ENCODE assay signal across 21 cellular contexts in the genomic region with DNA sequence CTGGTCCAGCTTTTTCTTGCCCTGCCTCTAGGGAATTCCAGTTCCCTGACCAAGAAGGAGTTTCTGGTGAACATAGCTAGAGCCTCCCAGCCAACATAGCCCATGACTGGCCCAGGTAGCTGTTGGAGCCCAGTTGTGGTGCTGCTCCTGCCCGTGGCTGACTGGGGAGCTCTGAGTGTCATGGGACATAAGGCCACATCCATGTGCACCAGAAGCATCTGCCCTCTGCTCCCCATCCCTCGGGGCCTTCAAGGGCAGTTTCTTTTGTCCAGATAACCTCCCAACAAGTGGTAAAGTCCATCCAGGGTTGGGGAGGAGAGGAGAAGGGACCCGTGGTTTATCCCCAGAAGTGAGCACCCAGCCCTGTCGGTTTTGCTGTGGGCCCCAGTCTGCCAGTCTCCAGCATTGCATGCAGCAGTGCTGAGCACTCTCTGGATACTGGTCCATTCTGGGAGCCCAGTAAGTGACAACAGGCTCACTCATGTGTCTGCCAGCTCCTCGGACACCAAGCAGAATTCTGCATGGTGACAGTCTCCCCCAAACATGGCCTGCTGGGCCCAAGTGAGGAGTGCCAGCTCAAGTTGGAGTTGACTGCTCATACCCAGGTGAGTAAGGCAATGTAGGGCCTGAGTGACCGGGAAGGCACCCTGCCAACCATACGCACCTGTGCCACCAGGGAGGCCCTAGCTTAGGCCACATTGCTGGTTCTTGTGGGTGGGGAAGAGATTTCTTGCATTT. TPM values are rescaled to one million over a fixed set of nuclear protein-coding genes. Genes with fewer than 3 reads are reported as not detected.
A peak's percentile ranks its signal among the peaks of the same experiment; 100 is the strongest.
DNase-seq lines count a peak whose midpoint lies in the region; ATAC-seq, FAIRE-seq and TF ChIP-seq lines count a peak whose summit lies in the region.
"Had no signal": no experiment of that assay in that cellular context is flagged by ENCODE, and none has a peak within 500 bp of the region (broad histone marks: within the 10 kb centered on the region; RNA-seq: fewer than 3 reads in every experiment).

No MANE protein-coding gene starts in this region.

- H3K36me3 Mint-ChIP-seq in CD14-positive monocyte: peaks cover 2 to 5% of the 10 kb centered on the region in 2 donors

- CTCF ChIA-PET in HepG2 (lab: Yijun Ruan, JAX; ENCODE audit: low intra/inter-chr PET ratio, low total read pairs): no interaction called here

- TF ChIP-seq POLR2A in HepG2 (IDR thresholded peaks at IDR 0.05; ENCODE audit: insufficient read depth in 1 of 2, low read depth in 2 of 2, low read length in 2 of 2): no peak

- in situ Hi-C loops in HepG2 (cut with HindIII; ENCODE audit: extremely low pct_ligation_motif_present, low pct_unique_long_range_greater_than_20kb): no loop called here

- H3K9ac ChIP-seq in HepG2 (ENCODE audit: insufficient read depth, low read depth, low read length): no peak overlapping the region
- H3K9ac ChIP-seq: BLaER1 had no signal

- intact Hi-C loops in CD14-positive monocyte (cut with micrococcal nuclease): no loop called here
- intact Hi-C loops in HepG2 (cut with micrococcal nuclease; ENCODE audit: unreplicated experiment): no loop called here
- intact Hi-C loops in posterior vena cava (cut with DNase I): loop anchor here in 1 of 2 donors (10.0 kb wide), 1 partner anchor 1277 kb away; the partner anchor contains the start of gene SLC25A38

- TF ChIP-seq RAD21 in HepG2 (CRISPR knock-in tag; IDR thresholded peaks at IDR 0.05): no peak

- peak overlapping the region in 5 of 7 donors; percentile 5 to 71 (median 45) for H3K27ac Mint-ChIP-seq in CD14-positive monocyte
- H3K27ac Mint-ChIP-seq: CD8-positive, alpha-beta T cell had no signal

- TF ChIP-seq EP300 in HepG2 (IDR thresholded peaks at IDR 0.05; ENCODE audit: low read depth in 2 of 2, low read length in 2 of 2) (no peak), HepG2 (CRISPR knock-in tag; IDR thresholded peaks at IDR 0.05; ENCODE audit: borderline replicate concordance) (no peak)

- no peak for DNase-seq in CD14-positive monocyte (ENCODE audit: low spot score)
- DNase-seq in HL-60 (ENCODE audit: low read depth in 1 of 2, low spot score in 1 of 2): no peak
- DNase-seq in HepG2 (ENCODE audit: low spot score): no peak
- peak; percentile 75 for DNase-seq in posterior vena cava (ENCODE audit: low spot score)
- no peak for DNase-seq in SJCRH30
- DNase-seq: CD8-positive, alpha-beta T cell; DND-41; MG63; NCI-H1417; NCI-H1694 treated with DMSO at 0.1 percent for 48 hours; NCI-H2081 treated with DMSO at 0.1 percent for 48 hours; NCI-H446; NCI-H526; SIG-M5 had no signal

- peaks cover 1 to 6% (median 1%) of the 10 kb centered on the region in 3 donors for H3K27me3 Mint-ChIP-seq in CD14-positive monocyte (ENCODE audit: low read depth in 3 of 3)

- H3K4me1 ChIP-seq in HepG2 (ENCODE audit: insufficient read depth, low read length) (no peaks in the 10 kb centered on the region), SJCRH30 (no peaks in the 10 kb centered on the region)
- H3K4me1 ChIP-seq: HAP-1 had no signal

- TF ChIP-seq CTCF in CD14-positive monocyte (IDR thresholded peaks at IDR 0.05) (no peak), HL-60 (IDR thresholded peaks at IDR 0.05; ENCODE audit: insufficient read depth, low read length) (no peak), HepG2 (CRISPR knock-in tag; IDR thresholded peaks at IDR 0.05) (no peak)

- no peak for FAIRE-seq in HepG2 (lab: Jason Lieb, UNC)
- FAIRE-seq: GM12878, K562 had no signal

- no peak for ATAC-seq in HepG2
- no peak for ATAC-seq in HG02623 (IDR thresholded peaks at IDR 0.05; ENCODE audit: unreplicated experiment)
- no peak for ATAC-seq in GM21737 (IDR thresholded peaks at IDR 0.05; ENCODE audit: unreplicated experiment)
- ATAC-seq: CD8-positive, alpha-beta T cell; GM12878; K562; SK-N-SH treated with all-trans-retinoic acid at 6 μM for 48 hours had no signal

- POLR2A ChIA-PET in HepG2 (lab: Yijun Ruan, JAX): interaction anchor here (1.4 to 2.2 kb wide), 2 partner anchors 12 to 29 kb away, joined by 4 to 5 read pairs; partner anchors contain the start of gene ACAA1

- H3K4me3 Mint-ChIP-seq in CD14-positive monocyte: peak overlapping the region in 1 of 2 donors; percentile 64
- H3K4me3 Mint-ChIP-seq: CD8-positive, alpha-beta T cell had no signal

- 63% methylated on average over 3 of the region's 7 CpGs for WGBS in HepG2 (ENCODE audit: low lambda C conversion rate)

- H3K27me3 ChIP-seq in HL-60 (ENCODE audit: insufficient read depth, poor library complexity, severe bottlenecking): no peaks in the 10 kb centered on the region
- H3K27me3 ChIP-seq in HepG2 (ENCODE audit: control insufficient read depth in 1 of 2, insufficient read depth in 2 of 2, low read length in 2 of 2): peaks cover 6 to 34% of the 10 kb centered on the region in 2 experiments; a peak in 4 of 5 replicates
- no peaks in the 10 kb centered on the region for H3K27me3 ChIP-seq in SJCRH30
- H3K27me3 ChIP-seq: BLaER1, MG63 had no signal

- H3K4me2 ChIP-seq in HepG2 (ENCODE audit: low read depth, low read length): no peak overlapping the region

- H3K9me3 ChIP-seq in HepG2 (ENCODE audit: low read length): no peaks in the 10 kb centered on the region
- H3K9me3 ChIP-seq in SJCRH30 (replicated peaks): no peaks in the 10 kb centered on the region
- H3K9me3 ChIP-seq: HAP-1 had no signal

- no peak overlapping the region for H2AFZ ChIP-seq in HepG2 (ENCODE audit: low read length)

- H3K36me3 ChIP-seq in HepG2 (replicated peaks in 1 of 2; ENCODE audit: control insufficient read depth in 1 of 2, insufficient read depth in 2 of 2, low read length in 2 of 2) (no peaks in the 10 kb centered on the region), SJCRH30 (no peaks in the 10 kb centered on the region)
- H3K36me3 ChIP-seq: BLaER1, HAP-1, MG63 had no signal

- peaks cover 0 to 9% (median 4%) of the 10 kb centered on the region in 7 donors for H3K9me3 Mint-ChIP-seq in CD14-positive monocyte

- H3K4me3 ChIP-seq in HL-60 (replicated peaks; ENCODE audit: insufficient read depth, low read length): no peak overlapping the region
- no peak overlapping the region for H3K4me3 ChIP-seq in HepG2 (replicated peaks in 1 of 3; ENCODE audit: insufficient read depth in 1 of 3, low read depth in 2 of 3, low read length in 3 of 3)
- H3K4me3 ChIP-seq in SJCRH30: no peak overlapping the region
- H3K4me3 ChIP-seq: BLaER1, GM12878, HAP-1, K562, MG63 had no signal

- BruUV-seq in HepG2 (replicated peaks; lab: Mats Ljungman, UMichigan): no TSS peak

- H3K27ac ChIP-seq in HL-60 (replicated peaks) (peak overlapping the region; percentile 32), HepG2 (ENCODE audit: extremely low read length, insufficient read depth, low read length) (no peak overlapping the region), SJCRH30 (no peak overlapping the region)
- H3K27ac ChIP-seq: BLaER1 had no signal

- H3K4me1 Mint-ChIP-seq in CD14-positive monocyte: peaks cover 48% of the 10 kb centered on the region

- no peaks in the 10 kb centered on the region for H4K20me1 ChIP-seq in HepG2 (ENCODE audit: insufficient read depth, low read length)
- H4K20me1 ChIP-seq: BLaER1 had no signal

- no peaks in the 10 kb centered on the region for H3K79me2 ChIP-seq in HepG2 (ENCODE audit: insufficient read depth, low read length)

RNA-seq across cellular contexts. Expression of gene ACAA1, which starts 28.8 kb away (rescaled TPM):
- 100 to 1,000 TPM; 123 to 133 TPM for polyA plus RNA-seq in CD14-positive monocyte
- total RNA-seq in HepG2 (2016; rRNA removed; fragmentation: Illumina TruSeq; extraction: Trizol): 60.8 and 107 TPM in 2 replicates
- total RNA-seq in HepG2 (2016; cell fraction: cytosol; rRNA removed; fragmentation: Illumina TruSeq; extraction: Trizol; ENCODE audit: low read depth): 27.5 and 27.8 TPM in 2 replicates
- 63.4 and 105 TPM in 2 replicates for total RNA-seq in HepG2 (2016; cell fraction: insoluble cytoplasmic fraction; rRNA removed; fragmentation: Illumina TruSeq; extraction: Trizol)
- 52.7 and 55.5 TPM in 2 replicates for total RNA-seq in HepG2 (2016; cell fraction: membrane; rRNA removed; fragmentation: Illumina TruSeq; extraction: Trizol)
- total RNA-seq in HepG2 (2016; cell fraction: nucleus; rRNA removed; fragmentation: Illumina TruSeq; extraction: Trizol): 75.4 and 87.9 TPM in 2 replicates
- 188 and 221 TPM in 2 replicates for polyA plus RNA-seq in HepG2 (2011; rRNA removed)
- polyA plus RNA-seq in HepG2 (2011; cell fraction: cytosol; rRNA removed): 169 and 202 TPM in 2 replicates
- 588 and 662 TPM in 2 replicates for polyA plus RNA-seq in HepG2 (2011; cell fraction: nucleus; rRNA removed)
- 125 and 170 TPM in 2 replicates for polyA plus RNA-seq in HepG2 (2012)
- polyA plus RNA-seq in HepG2 (2016; cell fraction: cytosol; fragmentation: Illumina TruSeq; extraction: Trizol; ENCODE audit: low read depth): 44.3 and 47.9 TPM in 2 replicates
- 240 and 247 TPM in 2 replicates for polyA plus RNA-seq in HepG2 (2016; cell fraction: insoluble cytoplasmic fraction; fragmentation: Illumina TruSeq; extraction: Trizol; ENCODE audit: low read depth)
- 62.9 and 66.6 TPM in 2 replicates for polyA plus RNA-seq in HepG2 (2016; cell fraction: membrane; fragmentation: Illumina TruSeq; extraction: Trizol; ENCODE audit: low read depth)
- 290 and 311 TPM in 2 replicates for polyA plus RNA-seq in HepG2 (2016; cell fraction: nucleus; fragmentation: Illumina TruSeq; extraction: Trizol; ENCODE audit: insufficient read depth, low read depth)
- polyA minus RNA-seq in HepG2 (2011; rRNA and poly(A)+ RNA removed; ENCODE audit: low replicate concordance): 57.0 and 213 TPM in 2 replicates
- polyA minus RNA-seq in HepG2 (2011; cell fraction: cytosol; rRNA and poly(A)+ RNA removed): 80.2 and 80.3 TPM in 2 replicates
- polyA minus RNA-seq in HepG2 (2011; cell fraction: nucleus; rRNA and poly(A)+ RNA removed): 241 and 244 TPM in 2 replicates
- total RNA-seq in posterior vena cava: 10 to 100 TPM; 29.8 to 41.9 TPM
- total RNA-seq in SJCRH30 (2014; rRNA removed; shearing (Covaris generic)): 14.9 and 15.0 TPM in 2 replicates

RNA-seq across cellular contexts. Expression of gene MYD88, which starts 30.4 kb away (rescaled TPM):
- 100 to 1,000 TPM; 398 to 427 TPM for polyA plus RNA-seq in CD14-positive monocyte
- 7.6 and 14.5 TPM in 2 replicates for total RNA-seq in HepG2 (2016; rRNA removed; fragmentation: Illumina TruSeq; extraction: Trizol)
- total RNA-seq in HepG2 (2016; cell fraction: cytosol; rRNA removed; fragmentation: Illumina TruSeq; extraction: Trizol; ENCODE audit: low read depth): 2.5 and 3.5 TPM in 2 replicates
- 7.2 and 14.6 TPM in 2 replicates for total RNA-seq in HepG2 (2016; cell fraction: insoluble cytoplasmic fraction; rRNA removed; fragmentation: Illumina TruSeq; extraction: Trizol)
- 6.0 and 6.5 TPM in 2 replicates for total RNA-seq in HepG2 (2016; cell fraction: membrane; rRNA removed; fragmentation: Illumina TruSeq; extraction: Trizol)
- total RNA-seq in HepG2 (2016; cell fraction: nucleus; rRNA removed; fragmentation: Illumina TruSeq; extraction: Trizol): 9.8 and 11.0 TPM in 2 replicates
- polyA plus RNA-seq in HepG2 (2011; rRNA removed): 32.7 and 36.6 TPM in 2 replicates
- 31.0 and 32.2 TPM in 2 replicates for polyA plus RNA-seq in HepG2 (2011; cell fraction: cytosol; rRNA removed)
- polyA plus RNA-seq in HepG2 (2011; cell fraction: nucleus; rRNA removed): 53.7 and 60.9 TPM in 2 replicates
- polyA plus RNA-seq in HepG2 (2012): 19.9 and 22.6 TPM in 2 replicates
- 2.8 and 2.9 TPM in 2 replicates for polyA plus RNA-seq in HepG2 (2016; cell fraction: cytosol; fragmentation: Illumina TruSeq; extraction: Trizol; ENCODE audit: low read depth)
- 51.1 and 57.2 TPM in 2 replicates for polyA plus RNA-seq in HepG2 (2016; cell fraction: insoluble cytoplasmic fraction; fragmentation: Illumina TruSeq; extraction: Trizol; ENCODE audit: low read depth)
- polyA plus RNA-seq in HepG2 (2016; cell fraction: membrane; fragmentation: Illumina TruSeq; extraction: Trizol; ENCODE audit: low read depth): 9.0 and 9.6 TPM in 2 replicates
- polyA plus RNA-seq in HepG2 (2016; cell fraction: nucleus; fragmentation: Illumina TruSeq; extraction: Trizol; ENCODE audit: insufficient read depth, low read depth): 48.1 and 53.6 TPM in 2 replicates
- polyA minus RNA-seq in HepG2 (2011; rRNA and poly(A)+ RNA removed; ENCODE audit: low replicate concordance): 15.6 and 54.6 TPM in 2 replicates
- 19.7 and 21.8 TPM in 2 replicates for polyA minus RNA-seq in HepG2 (2011; cell fraction: cytosol; rRNA and poly(A)+ RNA removed)
- 13.9 and 15.8 TPM in 2 replicates for polyA minus RNA-seq in HepG2 (2011; cell fraction: nucleus; rRNA and poly(A)+ RNA removed)
- total RNA-seq in posterior vena cava: 10 to 100 TPM; 24.7 to 26.3 TPM
- 2.5 and 2.7 TPM in 2 replicates for total RNA-seq in SJCRH30 (2014; rRNA removed; shearing (Covaris generic))

RNA-seq across cellular contexts. Expression of gene OXSR1, which starts 57.3 kb away (rescaled TPM):
- polyA plus RNA-seq in CD14-positive monocyte: 10 to 100 TPM in 1 of 2 donors, 1 to 10 TPM in 1; 9.4 to 12.3 TPM
- 32.6 and 41.1 TPM in 2 replicates for total RNA-seq in HepG2 (2016; rRNA removed; fragmentation: Illumina TruSeq; extraction: Trizol)
- total RNA-seq in HepG2 (2016; cell fraction: cytosol; rRNA removed; fragmentation: Illumina TruSeq; extraction: Trizol; ENCODE audit: low read depth): 7.6 TPM in 2 replicates
- 32.9 and 39.8 TPM in 2 replicates for total RNA-seq in HepG2 (2016; cell fraction: insoluble cytoplasmic fraction; rRNA removed; fragmentation: Illumina TruSeq; extraction: Trizol)
- total RNA-seq in HepG2 (2016; cell fraction: membrane; rRNA removed; fragmentation: Illumina TruSeq; extraction: Trizol): 12.8 and 14.5 TPM in 2 replicates
- 30.2 and 32.6 TPM in 2 replicates for total RNA-seq in HepG2 (2016; cell fraction: nucleus; rRNA removed; fragmentation: Illumina TruSeq; extraction: Trizol)
- polyA plus RNA-seq in HepG2 (2011; rRNA removed): 25.9 and 27.4 TPM in 2 replicates
- polyA plus RNA-seq in HepG2 (2011; cell fraction: cytosol; rRNA removed): 18.5 and 23.3 TPM in 2 replicates
- 19.5 and 22.8 TPM in 2 replicates for polyA plus RNA-seq in HepG2 (2011; cell fraction: nucleus; rRNA removed)
- 23.1 and 31.4 TPM in 2 replicates for polyA plus RNA-seq in HepG2 (2012)
- polyA plus RNA-seq in HepG2 (2016; cell fraction: cytosol; fragmentation: Illumina TruSeq; extraction: Trizol; ENCODE audit: low read depth): 1.5 and 1.6 TPM in 2 replicates
- 33.9 and 36.3 TPM in 2 replicates for polyA plus RNA-seq in HepG2 (2016; cell fraction: insoluble cytoplasmic fraction; fragmentation: Illumina TruSeq; extraction: Trizol; ENCODE audit: low read depth)
- polyA plus RNA-seq in HepG2 (2016; cell fraction: membrane; fragmentation: Illumina TruSeq; extraction: Trizol; ENCODE audit: low read depth): 5.4 and 5.9 TPM in 2 replicates
- polyA plus RNA-seq in HepG2 (2016; cell fraction: nucleus; fragmentation: Illumina TruSeq; extraction: Trizol; ENCODE audit: insufficient read depth, low read depth): 31.5 and 34.6 TPM in 2 replicates
- 36.3 and 49.0 TPM in 2 replicates for polyA minus RNA-seq in HepG2 (2011; rRNA and poly(A)+ RNA removed; ENCODE audit: low replicate concordance)
- polyA minus RNA-seq in HepG2 (2011; cell fraction: cytosol; rRNA and poly(A)+ RNA removed): 26.2 and 26.9 TPM in 2 replicates
- polyA minus RNA-seq in HepG2 (2011; cell fraction: nucleus; rRNA and poly(A)+ RNA removed): 37.9 and 47.6 TPM in 2 replicates
- 10 to 100 TPM; 30.4 to 52.3 TPM for total RNA-seq in posterior vena cava
- total RNA-seq in SJCRH30 (2014; rRNA removed; shearing (Covaris generic)): 27.9 and 31.6 TPM in 2 replicates
